19 cellular contexts compared by ENCODE assay signal in genomic region chr1:102097451-102097850, GRCh38.
"Had no signal": no experiment of that assay in that cellular context is flagged by ENCODE, and none has a peak within 500 bp of the region (broad histone marks: within the 10 kb centered on the region; RNA-seq: fewer than 3 reads in every experiment).

No MANE protein-coding gene starts in this region.

- H3K27ac Mint-ChIP-seq: activated B cell treated with CpG ODN at 0.5 μM for 24 hours; activated CD8-positive, alpha-beta T cell treated with anti-CD3 and anti-CD28 coated beads for 36 hours; activated naive CD4-positive, alpha-beta T cell treated with anti-CD3 and anti-CD28 coated beads for 36 hours; activated T-cell treated with anti-CD3 and anti-CD28 coated beads, Interleukin-2, amount 50 U/mL, for 24 hours; brain; immature natural killer cell; naive thymus-derived CD4-positive, alpha-beta T cell; neural progenitor cell; progenitor cell of endocrine pancreas; stimulated activated naive CD8-positive, alpha-beta T cell treated with anti-CD3 and anti-CD28 coated beads, Interleukin-15, Interleukin-2, amounts not matched to agents 100 ng/mL and 50 ng/mL, for 24 hours; T-helper 2 cell treated with Interferon-gamma antibody and Interleukin-4, amounts not matched to agents 5 μg/mL and 100 μg/mL, for 36 hours had no signal

- H3K27me3 ChIP-seq: esophagus muscularis mucosa, neural progenitor cell, upper lobe of right lung had no signal

- H3K9me3 ChIP-seq: esophagus muscularis mucosa, upper lobe of right lung had no signal

- FAIRE-seq: endometrium had no signal

- ATAC-seq: activated CD8-positive, alpha-beta T cell treated with anti-CD3 and anti-CD28 coated beads for 36 hours; naive thymus-derived CD4-positive, alpha-beta T cell; upper lobe of right lung had no signal

- H3K4me1 Mint-ChIP-seq: activated B cell treated with CpG ODN at 0.5 μM for 24 hours; brain; immature natural killer cell; naive thymus-derived CD4-positive, alpha-beta T cell had no signal

- H3K36me3 ChIP-seq: esophagus muscularis mucosa, neural progenitor cell, upper lobe of right lung had no signal

- DNase-seq: activated B cell treated with CpG ODN at 0.5 μM for 24 hours; activated CD4-positive, alpha-beta T cell treated with anti-CD3 and anti-CD28 coated beads for 48 hours; activated CD8-positive, alpha-beta T cell treated with anti-CD3 and anti-CD28 coated beads for 36 hours; activated naive CD4-positive, alpha-beta T cell treated with anti-CD3 and anti-CD28 coated beads for 36 hours; activated T-cell treated with anti-CD3 and anti-CD28 coated beads, Interleukin-2, amount 50 U/mL, for 24 hours; central memory CD4-positive, alpha-beta T cell; immature natural killer cell; kidney glomerular epithelial cell; mesenchymal stem cell; naive thymus-derived CD4-positive, alpha-beta T cell; upper lobe of right lung had no signal

- H3K4me1 ChIP-seq: esophagus muscularis mucosa, upper lobe of right lung had no signal

- H3K9me3 Mint-ChIP-seq: activated CD8-positive, alpha-beta T cell treated with anti-CD3 and anti-CD28 coated beads for 36 hours; activated naive CD4-positive, alpha-beta T cell treated with anti-CD3 and anti-CD28 coated beads for 36 hours; activated T-cell treated with anti-CD3 and anti-CD28 coated beads, Interleukin-2, amount 50 U/mL, for 24 hours; neural progenitor cell; stimulated activated naive CD8-positive, alpha-beta T cell treated with anti-CD3 and anti-CD28 coated beads, Interleukin-15, Interleukin-2, amounts not matched to agents 100 ng/mL and 50 ng/mL, for 24 hours; T-helper 2 cell treated with Interferon-gamma antibody and Interleukin-4, amounts not matched to agents 5 μg/mL and 100 μg/mL, for 36 hours had no signal

- H3K4me3 ChIP-seq: coronary artery, esophagus muscularis mucosa, neural progenitor cell, upper lobe of right lung had no signal

- H3K36me3 Mint-ChIP-seq: brain; immature natural killer cell; naive thymus-derived CD4-positive, alpha-beta T cell; neural progenitor cell had no signal

- H3K27me3 Mint-ChIP-seq: activated B cell treated with CpG ODN at 0.5 μM for 24 hours; activated CD8-positive, alpha-beta T cell treated with anti-CD3 and anti-CD28 coated beads for 36 hours; activated T-cell treated with anti-CD3 and anti-CD28 coated beads, Interleukin-2, amount 50 U/mL, for 24 hours; naive thymus-derived CD4-positive, alpha-beta T cell; stimulated activated naive CD8-positive, alpha-beta T cell treated with anti-CD3 and anti-CD28 coated beads, Interleukin-15, Interleukin-2, amounts not matched to agents 100 ng/mL and 50 ng/mL, for 24 hours had no signal

- H3K27ac ChIP-seq: coronary artery, esophagus muscularis mucosa, neural progenitor cell, upper lobe of right lung had no signal

- H3K9ac ChIP-seq: neural progenitor cell had no signal

- H3K4me3 Mint-ChIP-seq: activated B cell treated with CpG ODN at 0.5 μM for 24 hours; activated CD8-positive, alpha-beta T cell treated with anti-CD3 and anti-CD28 coated beads for 36 hours; activated naive CD4-positive, alpha-beta T cell treated with anti-CD3 and anti-CD28 coated beads for 36 hours; activated T-cell treated with anti-CD3 and anti-CD28 coated beads, Interleukin-2, amount 50 U/mL, for 24 hours; brain; immature natural killer cell; naive thymus-derived CD4-positive, alpha-beta T cell; neural progenitor cell; stimulated activated naive CD8-positive, alpha-beta T cell treated with anti-CD3 and anti-CD28 coated beads, Interleukin-15, Interleukin-2, amounts not matched to agents 100 ng/mL and 50 ng/mL, for 24 hours; T-helper 2 cell treated with Interferon-gamma antibody and Interleukin-4, amounts not matched to agents 5 μg/mL and 100 μg/mL, for 36 hours had no signal
